Comparison of ENCODE assay signal across 8 cellular contexts in genomic region chr9:1723616-1724015, GRCh38.
"Had no signal": no experiment of that assay in that cellular context is flagged by ENCODE, and none has a peak within 500 bp of the region (broad histone marks: within the 10 kb centered on the region; RNA-seq: fewer than 3 reads in every experiment).

No MANE protein-coding gene starts in this region.

- FAIRE-seq: G401.6, GM12878, GM12891, GM12892, GM18507, GM19239 had no signal

- H3K4me3 ChIP-seq: GM12878 had no signal

- DNase-seq: GDM1, GF-D8 had no signal

- ATAC-seq: GM12878 had no signal
